In the genomic region with DNA sequence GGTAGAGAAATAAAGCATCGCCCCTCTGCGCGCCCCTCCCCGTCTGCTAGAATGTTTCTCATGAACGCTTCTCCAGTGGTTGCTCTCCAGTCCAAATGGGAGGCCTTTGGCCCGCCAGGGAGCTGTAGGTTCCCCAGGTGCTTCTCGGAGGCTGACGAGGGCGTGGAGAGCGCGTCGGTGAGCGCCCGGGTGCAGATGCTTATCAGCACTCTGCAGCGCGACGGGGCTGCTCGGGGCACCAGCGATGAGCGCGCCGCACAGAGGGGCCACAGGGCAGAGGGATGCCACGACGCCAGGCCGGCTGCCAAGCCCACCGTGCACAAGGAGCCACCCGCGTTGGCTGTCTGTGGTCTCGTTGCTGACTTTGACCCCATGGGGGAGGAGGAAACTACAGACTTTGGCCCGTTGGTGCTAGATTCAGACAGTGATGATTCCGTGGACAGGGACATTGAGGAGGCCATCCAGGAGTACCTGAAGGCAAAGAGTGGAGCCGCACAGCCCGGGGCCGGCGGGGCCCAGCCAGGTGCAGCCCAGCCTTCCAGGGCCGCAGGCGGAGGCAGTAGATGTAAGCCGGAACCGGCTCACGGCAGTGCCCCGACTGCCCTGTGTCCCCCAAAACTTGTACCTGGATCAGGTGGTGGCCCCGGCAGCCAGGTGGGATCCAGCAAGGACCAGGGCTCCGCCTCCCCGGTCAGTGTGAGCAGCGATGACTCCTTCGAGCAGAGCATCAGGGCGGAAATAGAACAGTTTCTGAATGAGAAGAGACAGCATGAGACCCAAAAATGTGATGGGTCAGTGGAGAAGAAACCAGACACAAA, we compare ENCODE assay signal across 23 cellular contexts. TPM values are rescaled to one million over a fixed set of nuclear protein-coding genes. Genes with fewer than 3 reads are reported as not detected.
DNase-seq lines count a peak whose midpoint lies in the region; ATAC-seq, FAIRE-seq and TF ChIP-seq lines count a peak whose summit lies in the region.
"Had no signal": no experiment of that assay in that cellular context is flagged by ENCODE, and none has a peak within 500 bp of the region (broad histone marks: within the 10 kb centered on the region; RNA-seq: fewer than 3 reads in every experiment).

No MANE protein-coding gene starts in this region.

- H3K27me3 Mint-ChIP-seq in natural killer cell treated with Interleukin-12 subunit alpha and Interleukin-12 subunit beta and Interleukin-15 and Interleukin-18, amount 100 ng/mL, for 72 hours: no peaks in the 10 kb centered on the region
- H3K27me3 Mint-ChIP-seq in natural killer cell (ENCODE audit: low read depth in 2 of 2): no peaks in the 10 kb centered on the region

- TF ChIP-seq CTCF in natural killer cell (IDR thresholded peaks at IDR 0.05) (no peak), kidney (IDR thresholded peaks at IDR 0.05; ENCODE audit: borderline replicate concordance, extremely low read depth, insufficient read depth) (no peak)

- ATAC-seq in natural killer cell treated with Interleukin-12 subunit alpha and Interleukin-12 subunit beta and Interleukin-15 and Interleukin-18, amount 100 ng/mL, for 72 hours: no peak
- ATAC-seq in natural killer cell: no peak
- ATAC-seq: A549, GM12878, GM23338, HCT116 had no signal

- no peaks in the 10 kb centered on the region for H3K9me3 ChIP-seq in kidney (ENCODE audit: control insufficient read depth in 1 of 2, low read length in 2 of 2)
- H3K9me3 ChIP-seq: A549, Caco-2 had no signal

- DNase-seq in natural killer cell treated with Interleukin-12 subunit alpha and Interleukin-12 subunit beta and Interleukin-15 and Interleukin-18, amount 100 ng/mL, for 72 hours (ENCODE audit: low spot score): peak; percentile 50
- DNase-seq in natural killer cell (no peak), kidney (peak; percentile 61), DMS53 (lab: John Stamatoyannopoulos, UW) (no peak), NOMO-1 treated with dmso at 0.1 percent for 144 hours (lab: John Stamatoyannopoulos, UW; ENCODE audit: unreplicated experiment) (no peak)
- DNase-seq: 8988T; ACHN; AML-193; C1 segment of cervical spinal cord; Caco-2; CD4-positive, alpha-beta memory T cell; DMS153; DMS79; EL; GDM1; H9 had no signal

- peaks cover 6 to 16% of the 10 kb centered on the region in 2 donors for H3K36me3 ChIP-seq in kidney (ENCODE audit: control insufficient read depth in 1 of 2, insufficient read depth in 2 of 2, low read length in 2 of 2)

- no peak overlapping the region for H3K9ac ChIP-seq in kidney (ENCODE audit: low read length in 2 of 2)

- H3K27ac Mint-ChIP-seq in natural killer cell treated with Interleukin-12 subunit alpha and Interleukin-12 subunit beta and Interleukin-15 and Interleukin-18, amount 100 ng/mL, for 72 hours: no peak overlapping the region
- no peak overlapping the region for H3K27ac Mint-ChIP-seq in natural killer cell
- H3K27ac Mint-ChIP-seq: CD4-positive, alpha-beta memory T cell had no signal

- H3K4me3 ChIP-seq in kidney (ENCODE audit: low read length in 2 of 2): no peak overlapping the region
- H3K4me3 ChIP-seq: A549, GM12878, GM23338 had no signal

- FAIRE-seq in kidney (lab: Jason Lieb, UNC): no peak
- FAIRE-seq: A549, GM12878, GM19239 had no signal

- H3K4me1 Mint-ChIP-seq in natural killer cell treated with Interleukin-12 subunit alpha and Interleukin-12 subunit beta and Interleukin-15 and Interleukin-18, amount 100 ng/mL, for 72 hours (ENCODE audit: low read depth in 2 of 2): no peaks in the 10 kb centered on the region
- peaks cover 0 to 4% of the 10 kb centered on the region in 2 donors for H3K4me1 Mint-ChIP-seq in natural killer cell

- no peaks in the 10 kb centered on the region for H3K36me3 Mint-ChIP-seq in natural killer cell treated with Interleukin-12 subunit alpha and Interleukin-12 subunit beta and Interleukin-15 and Interleukin-18, amount 100 ng/mL, for 72 hours
- no peaks in the 10 kb centered on the region for H3K36me3 Mint-ChIP-seq in natural killer cell
- H3K36me3 Mint-ChIP-seq: CD4-positive, alpha-beta memory T cell had no signal

- peaks cover 0 to 17% of the 10 kb centered on the region in 2 donors for H3K4me1 ChIP-seq in kidney (ENCODE audit: control insufficient read depth in 1 of 2, insufficient read depth in 1 of 2, low read depth in 1 of 2, low read length in 2 of 2)
- H3K4me1 ChIP-seq: Caco-2 had no signal

- no peak overlapping the region for H3K4me3 Mint-ChIP-seq in natural killer cell treated with Interleukin-12 subunit alpha and Interleukin-12 subunit beta and Interleukin-15 and Interleukin-18, amount 100 ng/mL, for 72 hours
- no peak overlapping the region for H3K4me3 Mint-ChIP-seq in natural killer cell
- H3K4me3 Mint-ChIP-seq: CD4-positive, alpha-beta memory T cell; GM23338; H9 had no signal

- H3K27ac ChIP-seq in kidney (ENCODE audit: low read depth in 2 of 2, low read length in 2 of 2): no peak overlapping the region
- H3K27ac ChIP-seq: A549 had no signal

- no peaks in the 10 kb centered on the region for H3K9me3 Mint-ChIP-seq in natural killer cell treated with Interleukin-12 subunit alpha and Interleukin-12 subunit beta and Interleukin-15 and Interleukin-18, amount 100 ng/mL, for 72 hours
- H3K9me3 Mint-ChIP-seq in natural killer cell: no peaks in the 10 kb centered on the region
- H3K9me3 Mint-ChIP-seq: CD4-positive, alpha-beta memory T cell; GM23338; H9 had no signal

- intact Hi-C loops in natural killer cell (cut with micrococcal nuclease) (no loop called here), kidney (cut with DNase I) (no loop called here)

RNA-seq across cellular contexts. Expression of a gene that starts 5.1 kb away (rescaled TPM):
- 1 to 10 TPM; 3.7 to 7.7 TPM for total RNA-seq in natural killer cell treated with Interleukin-12 subunit alpha and Interleukin-12 subunit beta and Interleukin-15 and Interleukin-18, amount 100 ng/mL, for 72 hours
- total RNA-seq in natural killer cell (1 to 10 TPM; 3.2 to 5.3 (median 3.6) TPM), kidney (22.0 TPM)
- polyA plus RNA-seq in kidney (ENCODE audit: insufficient read depth, low read depth, low replicate concordance): 10.2 TPM

RNA-seq across cellular contexts. Expression of a gene that starts 15.8 kb away (rescaled TPM):
- total RNA-seq in natural killer cell treated with Interleukin-12 subunit alpha and Interleukin-12 subunit beta and Interleukin-15 and Interleukin-18, amount 100 ng/mL, for 72 hours: 10 to 100 TPM; 38.2 to 78.3 TPM
- total RNA-seq in natural killer cell: 10 to 100 TPM; 15.6 to 26.7 (median 24.7) TPM
- total RNA-seq in kidney: 29.1 TPM
- polyA plus RNA-seq in kidney (ENCODE audit: insufficient read depth, low read depth, low replicate concordance): 92.7 TPM

RNA-seq across cellular contexts. Expression of a gene that starts 36.6 kb away (rescaled TPM):
- total RNA-seq in natural killer cell treated with Interleukin-12 subunit alpha and Interleukin-12 subunit beta and Interleukin-15 and Interleukin-18, amount 100 ng/mL, for 72 hours: not detected
- total RNA-seq in natural killer cell: not detected
- total RNA-seq in kidney: not detected
- not detected for polyA plus RNA-seq in kidney (ENCODE audit: insufficient read depth, low read depth, low replicate concordance)
- total RNA-seq: Caco-2; CD4-positive, alpha-beta memory T cell; GM12878; GM23338; H4; H9 had no signal
- polyA plus RNA-seq: A549; BJ; CD4-positive, alpha-beta memory T cell; GM12878 had no signal

Comparison
In these comparisons a context has a peak if more than half of its experiments do, and no peak if none do; other contexts are left out.
1. DNase-seq: peak in natural killer cell treated with Interleukin-12 subunit alpha and Interleukin-12 subunit beta and Interleukin-15 and Interleukin-18, amount 100 ng/mL, for 72 hours (single experiment) and kidney (single experiment); none in natural killer cell (single experiment), DMS53 (single experiment) and NOMO-1 treated with dmso at 0.1 percent for 144 hours (single experiment).